23 cellular contexts compared by ENCODE assay signal in the genomic region with DNA sequence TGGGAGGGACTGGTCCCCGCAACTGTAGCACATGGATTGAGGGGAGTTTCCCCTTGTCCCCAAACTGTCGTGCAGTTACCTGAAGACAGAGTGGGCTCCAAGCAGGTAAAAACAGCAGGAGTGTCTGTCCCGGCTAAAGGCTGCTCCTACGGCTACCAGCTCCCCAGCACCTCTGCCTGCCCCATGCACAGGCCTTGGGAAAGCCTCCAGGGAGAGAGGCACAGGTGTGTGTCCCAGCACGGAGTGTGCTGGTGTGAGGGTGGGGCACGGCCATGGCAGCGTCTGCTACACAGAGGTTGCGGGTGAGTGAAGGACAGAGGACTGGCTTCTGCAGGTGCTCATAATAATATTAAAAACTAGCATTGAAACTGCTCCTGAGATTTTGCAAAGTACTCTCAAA. TPM values are rescaled to one million over a fixed set of nuclear protein-coding genes. Genes with fewer than 3 reads are reported as not detected.
"Had no signal": no experiment of that assay in that cellular context is flagged by ENCODE, and none has a peak within 500 bp of the region (broad histone marks: within the 10 kb centered on the region; RNA-seq: fewer than 3 reads in every experiment).

No MANE protein-coding gene starts in this region.

- H3K36me3 ChIP-seq: MG63, SJSA1 had no signal

- H3K27me3 ChIP-seq: MG63, SJSA1 had no signal

- H3K27ac ChIP-seq: SJSA1, SK-N-MC had no signal

- H3K4me3 ChIP-seq: MG63, SJSA1, SK-N-MC had no signal

- DNase-seq: IMR-90, Karpas-422, KG1, MG63, NCI-H1092, NCI-H1105 treated with DMSO at 0.1 percent for 48 hours, NCI-H1417 treated with DMSO at 0.1 percent for 48 hours, NCI-H146, NCI-H1694 treated with DMSO at 0.1 percent for 48 hours, NCI-H1930, NCI-H2081, NCI-H2107, NCI-H2227 treated with DMSO at 0.1 percent for 48 hours, NCI-H524, NCI-H526 treated with DMSO at 0.1 percent for 48 hours, NCI-H774, Right ventricle myocardium superior, RPMI8226, SIG-M5 had no signal

- H3K9me3 ChIP-seq: MG63, SJSA1 had no signal

- FAIRE-seq: RCC 7860 had no signal

RNA-seq across cellular contexts. Expression of gene STC2, which starts 30.4 kb away (rescaled TPM):
- total RNA-seq: HT-29 had no signal
